ENCODE assay signal across 29 cellular contexts in genomic region chr4:89363156-89363555, GRCh38.
"Had no signal": no experiment of that assay in that cellular context is flagged by ENCODE, and none has a peak within 500 bp of the region (broad histone marks: within the 10 kb centered on the region; RNA-seq: fewer than 3 reads in every experiment).

No MANE protein-coding gene starts in this region.

- DNase-seq: activated CD4-positive, alpha-beta memory T cell treated with anti-CD3 and anti-CD28 coated beads for 36 hours; activated CD4-positive, alpha-beta T cell treated with anti-CD3 and anti-CD28 coated beads, Interleukin-2, amount 10 ng/mL, durations not matched to agents 24 days and 14 days; activated CD4-positive, CD25-positive, alpha-beta regulatory T cell; activated CD4-positive, CD25-positive, alpha-beta regulatory T cell treated with anti-CD3 and anti-CD28 coated beads, Interleukin-2, amount 50 U/mL, for 72 hours; activated CD8-positive, alpha-beta memory T cell treated with anti-CD3 and anti-CD28 coated beads, Interleukin-2, amount 10 ng/mL, durations not matched to agents 7 days and 5 days; activated CD8-positive, alpha-beta memory T cell treated with anti-CD3 and anti-CD28 coated beads, Interleukin-2, amount 50 U/mL, for 4 hours; activated CD8-positive, alpha-beta T cell treated with anti-CD3 and anti-CD28 coated beads, Interleukin-2, amount 10 ng/mL, durations not matched to agents 7 days and 5 days; activated effector memory CD4-positive, alpha-beta T cell treated with anti-CD3 and anti-CD28 coated beads, Interleukin-2, amount 50 U/mL, for 16 hours; activated naive CD4-positive, alpha-beta T cell treated with anti-CD3 and anti-CD28 coated beads for 36 hours; activated naive CD8-positive, alpha-beta T cell treated with anti-CD3 and anti-CD28 coated beads for 36 hours; activated naive CD8-positive, alpha-beta T cell treated with anti-CD3 and anti-CD28 coated beads, Interleukin-2, amount 50 U/mL, for 24 hours; activated T-cell treated with anti-CD3 and anti-CD28 coated beads, Interleukin-2, amount 50 U/mL, for 1 hour; activated T-cell treated with anti-CD3 and anti-CD28 coated beads, Interleukin-2, amount 50 U/mL, for 48 hours; adrenal gland; amygdala; aorta; body of pancreas; caudate nucleus; cortex of kidney; dermis blood vessel endothelial cell; effector CD4-positive, alpha-beta T cell; effector memory CD8-positive, alpha-beta T cell; erythroblast; foreskin keratinocyte; gastrocnemius medialis; glutamatergic neuron; heart left ventricle; T-helper 2 cell had no signal

- ATAC-seq: activated CD4-positive, alpha-beta T cell treated with anti-CD3 and anti-CD28 coated beads for 36 hours; activated CD8-positive, alpha-beta memory T cell treated with anti-CD3 and anti-CD28 coated beads, Interleukin-2, amount 10 ng/mL, durations not matched to agents 7 days and 5 days; activated CD8-positive, alpha-beta T cell treated with anti-CD3 and anti-CD28 coated beads, Interleukin-2, amount 10 ng/mL, durations not matched to agents 7 days and 5 days; activated naive CD8-positive, alpha-beta T cell treated with anti-CD3 and anti-CD28 coated beads, Interleukin-2, amount 50 U/mL, for 24 hours; body of pancreas; effector memory CD8-positive, alpha-beta T cell; foreskin keratinocyte; gastrocnemius medialis; heart left ventricle had no signal
